Comparison of ENCODE assay signal across 10 cellular contexts in the genomic region with DNA sequence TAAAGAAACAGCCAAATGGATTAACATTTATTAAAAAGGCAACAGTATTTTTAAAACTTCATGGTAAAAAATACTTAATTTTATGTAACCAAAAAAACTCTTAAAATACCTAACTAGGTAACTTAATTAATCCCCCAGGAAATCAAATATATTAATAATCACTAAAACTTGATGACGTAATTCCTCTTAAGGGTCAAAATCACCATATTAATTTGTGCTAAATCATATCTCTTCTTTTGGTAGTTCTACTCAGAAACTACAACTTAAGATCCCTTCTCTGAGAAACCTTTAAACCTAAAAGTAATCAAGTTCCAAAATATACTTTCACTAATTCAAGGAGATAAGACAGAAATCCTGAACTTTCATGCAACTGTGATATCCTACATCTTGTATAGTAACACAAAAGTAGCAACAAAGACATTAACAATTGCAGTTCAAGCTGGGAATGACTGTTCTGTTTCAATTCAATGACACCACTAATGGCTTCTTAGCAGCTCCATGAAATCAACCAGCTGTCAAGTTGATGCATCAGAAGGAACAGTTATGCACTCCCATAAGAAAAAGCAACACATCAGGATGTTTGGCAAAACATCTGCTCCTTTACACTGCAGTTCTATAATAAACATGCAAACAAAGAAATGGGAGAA. TPM values are rescaled to one million over a fixed set of nuclear protein-coding genes. Genes with fewer than 3 reads are reported as not detected.
DNase-seq lines count a peak whose midpoint lies in the region; ATAC-seq and TF ChIP-seq lines count a peak whose summit lies in the region.
"Had no signal": no experiment of that assay in that cellular context is flagged by ENCODE, and none has a peak within 500 bp of the region (broad histone marks: within the 10 kb centered on the region; RNA-seq: fewer than 3 reads in every experiment).

No MANE protein-coding gene starts in this region.

- H3K27me3 ChIP-seq in HL-60 (ENCODE audit: insufficient read depth, poor library complexity, severe bottlenecking), result no peaks in the 10 kb centered on the region
- H3K27me3 ChIP-seq in gastrocnemius medialis, result no peaks in the 10 kb centered on the region

- no peak for ATAC-seq in gastrocnemius medialis
- no peak for ATAC-seq in GM18867 (IDR thresholded peaks at IDR 0.05; ENCODE audit: unreplicated experiment)
- no peak for ATAC-seq in activated CD4-positive, CD25-positive, alpha-beta regulatory T cell treated with anti-CD3 and anti-CD28 coated beads, Interleukin-2, amount 50 U/mL, for 24 hours
- ATAC-seq in HG03135 (IDR thresholded peaks at IDR 0.05; ENCODE audit: unreplicated experiment), result no peak
- ATAC-seq in T-helper 17 cell, result no peak

- TF ChIP-seq CTCF in HL-60 (IDR thresholded peaks at IDR 0.05; ENCODE audit: insufficient read depth, low read length) (no peak), gastrocnemius medialis (IDR thresholded peaks at IDR 0.05 in 4 of 5, conservative IDR thresholded peaks at IDR 0.05 in 1 of 5) (no peak)

- peaks cover 2% of the 10 kb centered on the region for H3K36me3 Mint-ChIP-seq in T-helper 17 cell (ENCODE audit: low read depth)

- H3K27ac Mint-ChIP-seq in T-helper 17 cell, result no peak overlapping the region

- H3K4me3 Mint-ChIP-seq in T-helper 17 cell, result no peak overlapping the region

- intact Hi-C loops in gastrocnemius medialis (cut with DNase I; ENCODE audit: low total_unique reads), result loop anchor here (10.0 kb wide), 1 partner anchor 328 kb away; a partner anchor contains a TSS

- TF ChIP-seq POLR2A in erythroblast (IDR thresholded peaks at IDR 0.05; ENCODE audit: low read length) (no peak), gastrocnemius medialis (IDR thresholded peaks at IDR 0.05) (no peak)

- peak overlapping the region; percentile 25 for H3K27ac ChIP-seq in HL-60 (replicated peaks)
- H3K27ac ChIP-seq in gastrocnemius medialis, result peak overlapping the region; percentile 87 to 99 (median 96)

- no peak overlapping the region for H3K4me3 ChIP-seq in HL-60 (replicated peaks; ENCODE audit: insufficient read depth, low read length)
- H3K4me3 ChIP-seq in gastrocnemius medialis, result peak overlapping the region; percentile 67 to 92 (median 70)
- H3K4me3 ChIP-seq: HAP-1 had no signal

- H3K27me3 Mint-ChIP-seq in T-helper 17 cell, result peaks cover 27% of the 10 kb centered on the region
- H3K27me3 Mint-ChIP-seq: naive B cell had no signal

- peaks cover 30 to 44% of the 10 kb centered on the region in 2 donors for H3K4me1 ChIP-seq in gastrocnemius medialis

- in situ Hi-C loops in gastrocnemius medialis (cut with MboI; ENCODE audit: low sequenced_read_pairs in 4 of 4), result loop anchor here in 1 of 4 donors (10.0 kb wide), 1 partner anchor 98 kb away; no protein-coding TSS in a partner anchor

- H3K36me3 ChIP-seq in gastrocnemius medialis, result no peaks in the 10 kb centered on the region
- H3K36me3 ChIP-seq: HAP-1 had no signal

- H3K4me1 Mint-ChIP-seq in T-helper 17 cell, result peaks cover 12% of the 10 kb centered on the region

- H3K9me3 ChIP-seq in gastrocnemius medialis, result no peaks in the 10 kb centered on the region
- H3K9me3 ChIP-seq in T-helper 17 cell (ENCODE audit: control insufficient read depth, low read length, poor library complexity, severe bottlenecking), result no peaks in the 10 kb centered on the region
- H3K9me3 ChIP-seq: HAP-1 had no signal

- DNase-seq in HL-60 (ENCODE audit: low read depth in 1 of 2, low spot score in 1 of 2), result no peak
- DNase-seq in NCI-H748 (lab: John Stamatoyannopoulos, UW; ENCODE audit: unreplicated experiment), result peak; percentile 77
- DNase-seq in erythroblast (lab: John Stamatoyannopoulos, UW), result peak; percentile 40 to 52
- DNase-seq in gastrocnemius medialis, result no peak
- DNase-seq in T-helper 17 cell, result no peak
- DNase-seq: naive B cell had no signal

RNA-seq across cellular contexts. Expression of a gene that starts 4.0 kb away (rescaled TPM):
- total RNA-seq in gastrocnemius medialis, result 10 to 100 TPM; 27.6 to 57.2 (median 52.3) TPM
- 10 to 100 TPM; 30.7 to 39.3 TPM for total RNA-seq in T-helper 17 cell

Comparison
In these comparisons a context has a peak if more than half of its experiments do, and no peak if none do; other contexts are left out.
1. DNase-seq: peak in NCI-H748 (single experiment) and erythroblast (2 of 2); none in HL-60 (0 of 2), gastrocnemius medialis (0 of 2) and T-helper 17 cell (0 of 3).